In genomic region chr2:222709191-222709891, GRCh38 we compare ENCODE assay signal across 8 cellular contexts. TPM values are rescaled to one million over a fixed set of nuclear protein-coding genes. Genes with fewer than 3 reads are reported as not detected.
DNase-seq lines count a peak whose midpoint lies in the region; ATAC-seq and TF ChIP-seq lines count a peak whose summit lies in the region.

No MANE protein-coding gene starts in this region.

- H3K27ac Mint-ChIP-seq in CD14-positive monocyte, result peak overlapping the region; percentile 77 to 98 (median 91)
- H3K27ac Mint-ChIP-seq in activated CD8-positive, alpha-beta T cell treated with anti-CD3 and anti-CD28 coated beads, Interleukin-2, amount 10 ng/mL, durations not matched to agents 7 days and 5 days, result no peak overlapping the region
- H3K27ac Mint-ChIP-seq in glutamatergic neuron (ENCODE audit: unreplicated experiment), result peak overlapping the region; percentile 89

- in situ Hi-C loops in KBM-7 (cut with MboI; ENCODE audit: low pct_unique_long_range_greater_than_20kb, low sequenced_read_pairs), result no loop called here

- H3K27me3 Mint-ChIP-seq in CD14-positive monocyte (ENCODE audit: low read depth in 3 of 3) (peaks cover 0 to 1% (median 0%) of the 10 kb centered on the region in 3 donors), glutamatergic neuron (ENCODE audit: unreplicated experiment) (no peaks in the 10 kb centered on the region)
- H3K27me3 Mint-ChIP-seq in activated CD8-positive, alpha-beta T cell treated with anti-CD3 and anti-CD28 coated beads, Interleukin-2, amount 10 ng/mL, durations not matched to agents 7 days and 5 days (ENCODE audit: low read depth), result peaks cover 39% of the 10 kb centered on the region

- DNase-seq in CD14-positive monocyte (ENCODE audit: low spot score), result peak; percentile 91
- DNase-seq in KBM-7, result peak; percentile 83
- no peak for DNase-seq in activated CD8-positive, alpha-beta T cell treated with anti-CD3 and anti-CD28 coated beads, Interleukin-2, amount 10 ng/mL, durations not matched to agents 7 days and 5 days
- DNase-seq in glutamatergic neuron, result peak; percentile 53
- DNase-seq in posterior vena cava (ENCODE audit: low spot score), result peak; percentile 87
- DNase-seq in GF-D8 (lab: John Stamatoyannopoulos, UW), result no peak

- ATAC-seq in GM21381 (IDR thresholded peaks at IDR 0.05; ENCODE audit: unreplicated experiment) (peak; percentile 56), HG02870 (IDR thresholded peaks at IDR 0.05; ENCODE audit: unreplicated experiment) (no peak)
- ATAC-seq in activated CD8-positive, alpha-beta T cell treated with anti-CD3 and anti-CD28 coated beads, Interleukin-2, amount 10 ng/mL, durations not matched to agents 7 days and 5 days, result peak; percentile 49

- H3K4me3 Mint-ChIP-seq in CD14-positive monocyte (peak overlapping the region; percentile 80 to 88), glutamatergic neuron (ENCODE audit: unreplicated experiment) (no peak overlapping the region)
- H3K4me3 Mint-ChIP-seq in activated CD8-positive, alpha-beta T cell treated with anti-CD3 and anti-CD28 coated beads, Interleukin-2, amount 10 ng/mL, durations not matched to agents 7 days and 5 days, result no peak overlapping the region

- CTCF ChIA-PET in activated CD8-positive, alpha-beta T cell treated with anti-CD3 and anti-CD28 coated beads, Interleukin-2, amount 10 ng/mL, durations not matched to agents 7 days and 5 days (lab: Charles Lee), result interaction anchor here (0.7 to 5.3 kb wide), 18 partner anchors 13 to 391 kb away, joined by 3 to 38 read pairs (median 5); no protein-coding TSS in a partner anchor

- H3K36me3 Mint-ChIP-seq in CD14-positive monocyte, result no peaks in the 10 kb centered on the region
- no peaks in the 10 kb centered on the region for H3K36me3 Mint-ChIP-seq in activated CD8-positive, alpha-beta T cell treated with anti-CD3 and anti-CD28 coated beads, Interleukin-2, amount 10 ng/mL, durations not matched to agents 7 days and 5 days (ENCODE audit: low read depth)
- no peaks in the 10 kb centered on the region for H3K36me3 Mint-ChIP-seq in glutamatergic neuron (ENCODE audit: unreplicated experiment)

- H3K9me3 Mint-ChIP-seq in CD14-positive monocyte, result no peaks in the 10 kb centered on the region
- H3K9me3 Mint-ChIP-seq in activated CD8-positive, alpha-beta T cell treated with anti-CD3 and anti-CD28 coated beads, Interleukin-2, amount 10 ng/mL, durations not matched to agents 7 days and 5 days (ENCODE audit: insufficient read depth), result no peaks in the 10 kb centered on the region
- peaks cover 1% of the 10 kb centered on the region for H3K9me3 Mint-ChIP-seq in glutamatergic neuron (ENCODE audit: unreplicated experiment)

- POLR2A ChIA-PET in activated CD8-positive, alpha-beta T cell treated with anti-CD3 and anti-CD28 coated beads, Interleukin-2, amount 10 ng/mL, durations not matched to agents 7 days and 5 days (lab: Charles Lee), result no interaction called here

- intact Hi-C loops in CD14-positive monocyte (cut with micrococcal nuclease), result loop anchor here (5.0 to 10.0 kb wide), 4 partner anchors 42 to 153 kb away; partner anchors contain the start of gene ACSL3 (in 1 of the 2)
- intact Hi-C loops in posterior vena cava (cut with DNase I), result loop anchor here in 1 of 2 donors (5.0 kb wide), 1 partner anchor 198 kb away; no protein-coding TSS in a partner anchor

- H3K4me1 Mint-ChIP-seq in CD14-positive monocyte (peaks cover 35% of the 10 kb centered on the region), glutamatergic neuron (ENCODE audit: low read depth, unreplicated experiment) (peaks cover 5% of the 10 kb centered on the region)
- H3K4me1 Mint-ChIP-seq in activated CD8-positive, alpha-beta T cell treated with anti-CD3 and anti-CD28 coated beads, Interleukin-2, amount 10 ng/mL, durations not matched to agents 7 days and 5 days (ENCODE audit: low read depth), result peaks cover 20% of the 10 kb centered on the region

- no peak for TF ChIP-seq CTCF in CD14-positive monocyte (IDR thresholded peaks at IDR 0.05)
- TF ChIP-seq CTCF in glutamatergic neuron (IDR thresholded peaks at IDR 0.05; ENCODE audit: partially characterized antibody, unreplicated experiment), result no peak

RNA-seq across cellular contexts. Expression of gene MOGAT1, which starts 37.9 kb away (rescaled TPM):
- polyA plus RNA-seq in CD14-positive monocyte, result not detected
- not detected for total RNA-seq in activated CD8-positive, alpha-beta T cell treated with anti-CD3 and anti-CD28 coated beads, Interleukin-2, amount 10 ng/mL, durations not matched to agents 7 days and 5 days
- total RNA-seq in glutamatergic neuron (ENCODE audit: unreplicated experiment), result not detected
- not detected for total RNA-seq in posterior vena cava

RNA-seq across cellular contexts. Expression of gene FARSB, which starts 53.4 kb away (rescaled TPM):
- 10 to 100 TPM in 1 of 2 donors, 1 to 10 TPM in 1; 8.4 to 10.9 TPM for polyA plus RNA-seq in CD14-positive monocyte
- total RNA-seq in activated CD8-positive, alpha-beta T cell treated with anti-CD3 and anti-CD28 coated beads, Interleukin-2, amount 10 ng/mL, durations not matched to agents 7 days and 5 days, result 10 to 100 TPM; 26.9 to 28.0 TPM
- total RNA-seq in glutamatergic neuron (ENCODE audit: unreplicated experiment) (18.8 TPM), posterior vena cava (10 to 100 TPM; 17.0 to 21.9 TPM)

Comparison
In these comparisons a context has a peak if more than half of its experiments do, and no peak if none do; other contexts are left out.
1. DNase-seq: peak in CD14-positive monocyte (single experiment), KBM-7 (single experiment), glutamatergic neuron (single experiment) and posterior vena cava (single experiment); none in activated CD8-positive, alpha-beta T cell treated with anti-CD3 and anti-CD28 coated beads, Interleukin-2, amount 10 ng/mL, durations not matched to agents 7 days and 5 days (single experiment) and GF-D8 (single experiment).
2. H3K4me3 Mint-ChIP-seq: peak in CD14-positive monocyte (2 of 2); none in activated CD8-positive, alpha-beta T cell treated with anti-CD3 and anti-CD28 coated beads, Interleukin-2, amount 10 ng/mL, durations not matched to agents 7 days and 5 days (single experiment) and glutamatergic neuron (single experiment).